ENCODE assay signal across 8 cellular contexts in genomic region chr10:78033623-78034470, GRCh38. TPM values are rescaled to one million over a fixed set of nuclear protein-coding genes. Genes with fewer than 3 reads are reported as not detected.
A peak's percentile ranks its signal among the peaks of the same experiment; 100 is the strongest.
DNase-seq lines count a peak whose midpoint lies in the region; ATAC-seq and TF ChIP-seq lines count a peak whose summit lies in the region.

Gene RPS24, plus strand, starts transcription at chr10:78033863. Its CDS starts 39 bp downstream, at chr10:78033902.

- TF ChIP-seq POLR2A in uterus (IDR thresholded peaks at IDR 0.05) = peak; percentile 73 to 74

- TF ChIP-seq CTCF in ascending aorta (IDR thresholded peaks at IDR 0.05) (no peak), uterus (IDR thresholded peaks at IDR 0.05) (no peak)

- H3K27ac Mint-ChIP-seq in T-helper 2 cell treated with Interferon-gamma antibody and Interleukin-4, amounts not matched to agents 5 μg/mL and 100 μg/mL, for 36 hours = peak within 1 kb of the TSS; percentile 82

- H3K4me1 ChIP-seq in ascending aorta = peaks cover 3 to 11% of the 10 kb centered on the region in 2 donors
- H3K4me1 ChIP-seq in right cardiac atrium (ENCODE audit: control insufficient read depth, insufficient read depth, low read length) = no peaks in the 10 kb centered on the region
- peaks cover 13% of the 10 kb centered on the region in 2 donors for H3K4me1 ChIP-seq in uterus

- H3K4me3 Mint-ChIP-seq in T-helper 2 cell treated with Interferon-gamma antibody and Interleukin-4, amounts not matched to agents 5 μg/mL and 100 μg/mL, for 36 hours = peak within 1 kb of the TSS; percentile 92

- intact Hi-C loops in ascending aorta (cut with DNase I) (loop anchor here (5.0 kb wide), 1 partner anchor 938 kb away; no protein-coding TSS in a partner anchor), right cardiac atrium (cut with DNase I) (no loop called here), uterus (cut with DNase I; ENCODE audit: low total_unique reads) (no loop called here)

- H3K36me3 Mint-ChIP-seq in T-helper 2 cell treated with Interferon-gamma antibody and Interleukin-4, amounts not matched to agents 5 μg/mL and 100 μg/mL, for 36 hours (ENCODE audit: low read depth) = peaks cover 49% of the 10 kb centered on the region

- no peaks in the 10 kb centered on the region for H3K27me3 ChIP-seq in ascending aorta
- no peaks in the 10 kb centered on the region for H3K27me3 ChIP-seq in right cardiac atrium (ENCODE audit: control insufficient read depth, insufficient read depth)
- H3K27me3 ChIP-seq in uterus = no peaks in the 10 kb centered on the region

- DNase-seq in NCI-H1930 (lab: John Stamatoyannopoulos, UW) (peak; percentile 92 to 93), ascending aorta (ENCODE audit: low spot score in 2 of 2) (peak; percentile 84 to 98), right cardiac atrium (peak; percentile 95 to 98 (median 97)), pulmonary artery endothelial cell (ENCODE audit: low read depth, low spot score) (peak; percentile 91), uterus (peak; percentile 94 to 96)
- DNase-seq in T-helper 2 cell treated with Interferon-gamma antibody and Interleukin-4, amounts not matched to agents 5 μg/mL and 100 μg/mL, for 36 hours (ENCODE audit: low spot score) = peak; percentile 94

- H3K9me3 Mint-ChIP-seq in T-helper 2 cell treated with Interferon-gamma antibody and Interleukin-4, amounts not matched to agents 5 μg/mL and 100 μg/mL, for 36 hours = no peaks in the 10 kb centered on the region

- peaks cover 26 to 36% of the 10 kb centered on the region in 2 donors for H3K36me3 ChIP-seq in ascending aorta
- no peaks in the 10 kb centered on the region for H3K36me3 ChIP-seq in uterus

- H3K27me3 Mint-ChIP-seq in T-helper 2 cell treated with Interferon-gamma antibody and Interleukin-4, amounts not matched to agents 5 μg/mL and 100 μg/mL, for 36 hours (ENCODE audit: low read depth) = no peaks in the 10 kb centered on the region

- H3K4me1 Mint-ChIP-seq in T-helper 2 cell treated with Interferon-gamma antibody and Interleukin-4, amounts not matched to agents 5 μg/mL and 100 μg/mL, for 36 hours (ENCODE audit: low read depth) = peaks cover 33% of the 10 kb centered on the region

- H3K27ac ChIP-seq in ascending aorta (peak within 1 kb of the TSS; percentile 68 to 75), right cardiac atrium (ENCODE audit: low read length) (peak within 1 kb of the TSS; percentile 61), uterus (peak within 1 kb of the TSS; percentile 74 to 84)

- H3K4me3 ChIP-seq in ascending aorta = peak within 1 kb of the TSS; percentile 84 to 90
- H3K4me3 ChIP-seq in right cardiac atrium (ENCODE audit: low read length) = peak within 1 kb of the TSS; percentile 86
- peak within 1 kb of the TSS; percentile 46 to 84 for H3K4me3 ChIP-seq in uterus

- under 1% methylated on average over 55 of the region's 55 CpGs for WGBS in right cardiac atrium

- H3K9me3 ChIP-seq in ascending aorta (no peaks in the 10 kb centered on the region), right cardiac atrium (ENCODE audit: control insufficient read depth, low read length) (no peaks in the 10 kb centered on the region), uterus (no peaks in the 10 kb centered on the region)

- peak; percentile 82 for ATAC-seq in GM18502 (IDR thresholded peaks at IDR 0.05; ENCODE audit: poor library complexity, unreplicated experiment)
- peak; percentile 73 for ATAC-seq in HG02970 (IDR thresholded peaks at IDR 0.05; ENCODE audit: low FRiP score, unreplicated experiment)
- ATAC-seq in right cardiac atrium = peak; percentile 95 to 97

RNA-seq across cellular contexts. Expression of gene RPS24, which starts in this region (rescaled TPM):
- total RNA-seq in ascending aorta (1,878 TPM), right cardiac atrium (1,000 to 10,000 TPM in 1 of 4 donors, 100 to 1,000 TPM in 3; 825 to 1,058 (median 969) TPM), pulmonary artery endothelial cell (2,203 and 2,410 TPM in 2 replicates), uterus (1,000 to 10,000 TPM; 1,764 to 3,381 (median 2,593) TPM)
- 3,122 TPM for polyA plus RNA-seq in right cardiac atrium

Comparison
In these comparisons a context has a peak if more than half of its experiments do, and no peak if none do; other contexts are left out.
1. Peak in every context shown above with its lines: DNase-seq, ATAC-seq, H3K4me3 ChIP-seq and H3K27ac ChIP-seq.